ENCODE assay signal across 8 cellular contexts in genomic region chr7:44981035-44981706, GRCh38. TPM values are rescaled to one million over a fixed set of nuclear protein-coding genes. Genes with fewer than 3 reads are reported as not detected.
DNase-seq lines count a peak whose midpoint lies in the region; ATAC-seq and TF ChIP-seq lines count a peak whose summit lies in the region.

No MANE protein-coding gene starts in this region.

- H3K4me3 Mint-ChIP-seq in activated CD8-positive, alpha-beta T cell treated with anti-CD3 and anti-CD28 coated beads for 36 hours: peak overlapping the region; percentile 100
- peak overlapping the region; percentile 99 for H3K4me3 Mint-ChIP-seq in natural killer cell treated with Interleukin-12 subunit alpha and Interleukin-12 subunit beta and Interleukin-15 and Interleukin-18, amount 100 ng/mL, for 72 hours

- no peak for DNase-seq in GM12864 (ENCODE audit: low read depth)
- DNase-seq in activated CD8-positive, alpha-beta T cell treated with anti-CD3 and anti-CD28 coated beads for 36 hours: peak; percentile 70
- no peak for DNase-seq in natural killer cell treated with Interleukin-12 subunit alpha and Interleukin-12 subunit beta and Interleukin-15 and Interleukin-18, amount 100 ng/mL, for 72 hours (ENCODE audit: low spot score)
- DNase-seq in coronary artery (ENCODE audit: low spot score): no peak
- no peak for DNase-seq in NCI-H524 (lab: John Stamatoyannopoulos, UW)
- DNase-seq in middle frontal gyrus (ENCODE audit: extremely low spot score, low spot score): no peak
- DNase-seq in activated effector memory CD4-positive, alpha-beta T cell treated with anti-CD3 and anti-CD28 coated beads, Interleukin-2, amount 50 U/mL, for 16 hours: no peak

- peak overlapping the region; percentile 100 for H3K27ac Mint-ChIP-seq in activated CD8-positive, alpha-beta T cell treated with anti-CD3 and anti-CD28 coated beads for 36 hours
- H3K27ac Mint-ChIP-seq in natural killer cell treated with Interleukin-12 subunit alpha and Interleukin-12 subunit beta and Interleukin-15 and Interleukin-18, amount 100 ng/mL, for 72 hours: peak overlapping the region; percentile 97 to 99

- peak; percentile 1 for ATAC-seq in activated CD8-positive, alpha-beta T cell treated with anti-CD3 and anti-CD28 coated beads for 36 hours
- ATAC-seq in natural killer cell treated with Interleukin-12 subunit alpha and Interleukin-12 subunit beta and Interleukin-15 and Interleukin-18, amount 100 ng/mL, for 72 hours: peak in 1 of 2 donors; percentile 0

- H3K4me3 ChIP-seq in GM12864 (ENCODE audit: low read depth, low read length) (peak overlapping the region; percentile 29), HEK293 (ENCODE audit: low read depth, low read length) (no peak overlapping the region), coronary artery (no peak overlapping the region)

- TF ChIP-seq CTCF in GM12864 (IDR thresholded peaks at IDR 0.05; ENCODE audit: low read depth, low read length, missing control alignments) (no peak), HEK293 (tag by site-specific recombination; IDR thresholded peaks at IDR 0.05) (no peak), coronary artery (IDR thresholded peaks at IDR 0.05) (no peak)
- TF ChIP-seq CTCF in activated CD8-positive, alpha-beta T cell treated with anti-CD3 and anti-CD28 coated beads for 36 hours (IDR thresholded peaks at IDR 0.05): no peak

- H3K27ac ChIP-seq in HEK293 (ENCODE audit: extremely low read depth, low read depth, low read length) (no peak overlapping the region), coronary artery (peak overlapping the region in 1 of 2 donors; percentile 73)

- peaks cover 81% of the 10 kb centered on the region for H3K36me3 Mint-ChIP-seq in activated CD8-positive, alpha-beta T cell treated with anti-CD3 and anti-CD28 coated beads for 36 hours (ENCODE audit: low read depth)
- H3K36me3 Mint-ChIP-seq in natural killer cell treated with Interleukin-12 subunit alpha and Interleukin-12 subunit beta and Interleukin-15 and Interleukin-18, amount 100 ng/mL, for 72 hours: peaks cover 40% of the 10 kb centered on the region

- CTCF ChIA-PET in HEK293 (lab: Yijun Ruan, JAX): interaction anchor here (0.7 kb wide), 1 partner anchor 350 kb away, joined by 3 read pairs; no protein-coding TSS in a partner anchor
- CTCF ChIA-PET in activated CD8-positive, alpha-beta T cell treated with anti-CD3 and anti-CD28 coated beads for 36 hours (lab: Charles Lee): interaction anchor here (0.9 to 7.1 kb wide), 8 partner anchors 8 to 155 kb away, joined by 3 to 42 read pairs (median 4); partner anchors contain the start of gene CCM2

- peaks cover 53% of the 10 kb centered on the region for H3K4me1 Mint-ChIP-seq in activated CD8-positive, alpha-beta T cell treated with anti-CD3 and anti-CD28 coated beads for 36 hours (ENCODE audit: low read depth)
- peaks cover 71 to 73% of the 10 kb centered on the region in 2 donors for H3K4me1 Mint-ChIP-seq in natural killer cell treated with Interleukin-12 subunit alpha and Interleukin-12 subunit beta and Interleukin-15 and Interleukin-18, amount 100 ng/mL, for 72 hours (ENCODE audit: low read depth in 2 of 2)

- POLR2A ChIA-PET in HEK293 (lab: Yijun Ruan, JAX): interaction anchor here (0.5 to 3.9 kb wide), 7 partner anchors 8 to 532 kb away, joined by 3 to 37 read pairs (median 4); partner anchors contain the start of gene CCM2
- POLR2A ChIA-PET in activated CD8-positive, alpha-beta T cell treated with anti-CD3 and anti-CD28 coated beads for 36 hours (lab: Charles Lee): interaction anchor here (0.7 to 16.8 kb wide), 18 partner anchors 7 to 407 kb away, joined by 3 to 328 read pairs (median 7); partner anchors contain the start of genes CCM2, DDX56, PPIA and PURB

- no peaks in the 10 kb centered on the region for H3K9me3 Mint-ChIP-seq in activated CD8-positive, alpha-beta T cell treated with anti-CD3 and anti-CD28 coated beads for 36 hours
- H3K9me3 Mint-ChIP-seq in natural killer cell treated with Interleukin-12 subunit alpha and Interleukin-12 subunit beta and Interleukin-15 and Interleukin-18, amount 100 ng/mL, for 72 hours: no peaks in the 10 kb centered on the region

- no peaks in the 10 kb centered on the region for H3K4me1 ChIP-seq in HEK293 (ENCODE audit: control insufficient read depth, insufficient read depth, low read length)

- H3K27me3 Mint-ChIP-seq in activated CD8-positive, alpha-beta T cell treated with anti-CD3 and anti-CD28 coated beads for 36 hours: no peaks in the 10 kb centered on the region
- H3K27me3 Mint-ChIP-seq in natural killer cell treated with Interleukin-12 subunit alpha and Interleukin-12 subunit beta and Interleukin-15 and Interleukin-18, amount 100 ng/mL, for 72 hours: no peaks in the 10 kb centered on the region

- intact Hi-C loops in activated CD8-positive, alpha-beta T cell treated with anti-CD3 and anti-CD28 coated beads for 36 hours (cut with micrococcal nuclease): loop anchor here (10.0 kb wide), 1 partner anchor 126 kb away; no protein-coding TSS in a partner anchor

- peaks cover 8 to 52% of the 10 kb centered on the region in 2 experiments; a peak in 2 of 3 replicates for H3K36me3 ChIP-seq in HEK293 (ENCODE audit: control insufficient read depth in 2 of 2, insufficient read depth in 1 of 2, low read length in 2 of 2)

- H3K9me3 ChIP-seq in HEK293 (ENCODE audit: control insufficient read depth, insufficient read depth, low read depth, low read length): no peaks in the 10 kb centered on the region

TF ChIP-seq in HEK293, 187 proteins besides CTCF, POLR2A, EP300 and RAD21 (continues in another document):
- TF ChIP-seq ZNF692 (tag by site-specific recombination; IDR thresholded peaks at IDR 0.05) (peak; percentile 28; the same call in 1 of the 2 replicates), ZNF623 (tag by site-specific recombination; IDR thresholded peaks at IDR 0.05) (no peak), ZBTB6 (tag by site-specific recombination; IDR thresholded peaks at IDR 0.05) (no peak), INSM2 (tag by site-specific recombination; IDR thresholded peaks at IDR 0.05) (no peak), ZNF311 (tag by site-specific recombination; IDR thresholded peaks at IDR 0.05; ENCODE audit: borderline replicate concordance) (no peak), ZBTB17 (tag by site-specific recombination; IDR thresholded peaks at IDR 0.05) (no peak), ZNF473 (tag by site-specific recombination; IDR thresholded peaks at IDR 0.05) (no peak), ZNF335 (tag by site-specific recombination; conservative IDR thresholded peaks at IDR 0.05) (peak; percentile 37; the same call in 1 of the 2 replicates)

RNA-seq across cellular contexts. Expression of gene MYO1G, which starts 2.4 kb away (rescaled TPM):
- total RNA-seq in activated CD8-positive, alpha-beta T cell treated with anti-CD3 and anti-CD28 coated beads for 36 hours: 100 to 1,000 TPM; 399 to 403 TPM
- 100 to 1,000 TPM; 465 to 518 TPM for total RNA-seq in natural killer cell treated with Interleukin-12 subunit alpha and Interleukin-12 subunit beta and Interleukin-15 and Interleukin-18, amount 100 ng/mL, for 72 hours

RNA-seq across cellular contexts. Expression of gene CCM2, which starts 18.8 kb away (rescaled TPM):
- 10 to 100 TPM; 72.3 to 77.5 TPM for total RNA-seq in activated CD8-positive, alpha-beta T cell treated with anti-CD3 and anti-CD28 coated beads for 36 hours
- 10 to 100 TPM; 59.2 to 68.4 TPM for total RNA-seq in natural killer cell treated with Interleukin-12 subunit alpha and Interleukin-12 subunit beta and Interleukin-15 and Interleukin-18, amount 100 ng/mL, for 72 hours
